ENCODE assay signal across 8 cellular contexts in genomic region chr7:65750511-65751344, GRCh38.
DNase-seq lines count a peak whose midpoint lies in the region; ATAC-seq lines count a peak whose summit lies in the region.

No MANE protein-coding gene starts in this region.

- peaks cover 5% of the 10 kb centered on the region for H3K4me1 Mint-ChIP-seq in memory B cell

- DNase-seq in COR-L47 (lab: John Stamatoyannopoulos, UW): peak; percentile 85
- DNase-seq in HT-29 (ENCODE audit: low spot score): peak; percentile 97
- DNase-seq in NK-92 (lab: John Stamatoyannopoulos, UW; ENCODE audit: unreplicated experiment): peak; percentile 36
- peak; percentile 93 for DNase-seq in activated CD8-positive, alpha-beta memory T cell treated with anti-CD3 and anti-CD28 coated beads for 24 hours
- DNase-seq in effector CD8-positive, alpha-beta T cell (lab: John Stamatoyannopoulos, UW): peak; percentile 78
- DNase-seq in memory B cell (ENCODE audit: low spot score in 2 of 2): peak; percentile 69 to 78
- DNase-seq in stimulated activated CD8-positive, alpha-beta memory T cell treated with anti-CD3 and anti-CD28 coated beads, Interleukin-12 subunit alpha, Interleukin-12 subunit beta, amount 100 ng/mL, for 1 hour (ENCODE audit: low read depth): peak; percentile 72

- no peaks in the 10 kb centered on the region for H3K27me3 Mint-ChIP-seq in memory B cell

- H3K4me3 Mint-ChIP-seq in memory B cell: peak overlapping the region; percentile 96

- H3K36me3 Mint-ChIP-seq in memory B cell: no peaks in the 10 kb centered on the region

- H3K9me3 Mint-ChIP-seq in memory B cell: no peaks in the 10 kb centered on the region

- H3K27ac Mint-ChIP-seq in memory B cell: peak overlapping the region; percentile 91

- ATAC-seq in GM21367 (IDR thresholded peaks at IDR 0.05; ENCODE audit: unreplicated experiment) (peak; percentile 97), memory B cell (ENCODE audit: low read depth) (peak; percentile 96)

Comparison
In these comparisons a context has a peak if more than half of its experiments do, and no peak if none do; other contexts are left out.
1. Peak in every context shown above with its lines: DNase-seq and ATAC-seq.
2. DNase-seq: peak in every context shown above with its lines; median percentile 97 in HT-29; 93 in activated CD8-positive, alpha-beta memory T cell treated with anti-CD3 and anti-CD28 coated beads for 24 hours; 85 in COR-L47; 78 in effector CD8-positive, alpha-beta T cell; 74 in memory B cell; 72 in stimulated activated CD8-positive, alpha-beta memory T cell treated with anti-CD3 and anti-CD28 coated beads, Interleukin-12 subunit alpha, Interleukin-12 subunit beta, amount 100 ng/mL, for 1 hour; 36 in NK-92.